ENCODE assay signal across 9 cellular contexts in the genomic region with DNA sequence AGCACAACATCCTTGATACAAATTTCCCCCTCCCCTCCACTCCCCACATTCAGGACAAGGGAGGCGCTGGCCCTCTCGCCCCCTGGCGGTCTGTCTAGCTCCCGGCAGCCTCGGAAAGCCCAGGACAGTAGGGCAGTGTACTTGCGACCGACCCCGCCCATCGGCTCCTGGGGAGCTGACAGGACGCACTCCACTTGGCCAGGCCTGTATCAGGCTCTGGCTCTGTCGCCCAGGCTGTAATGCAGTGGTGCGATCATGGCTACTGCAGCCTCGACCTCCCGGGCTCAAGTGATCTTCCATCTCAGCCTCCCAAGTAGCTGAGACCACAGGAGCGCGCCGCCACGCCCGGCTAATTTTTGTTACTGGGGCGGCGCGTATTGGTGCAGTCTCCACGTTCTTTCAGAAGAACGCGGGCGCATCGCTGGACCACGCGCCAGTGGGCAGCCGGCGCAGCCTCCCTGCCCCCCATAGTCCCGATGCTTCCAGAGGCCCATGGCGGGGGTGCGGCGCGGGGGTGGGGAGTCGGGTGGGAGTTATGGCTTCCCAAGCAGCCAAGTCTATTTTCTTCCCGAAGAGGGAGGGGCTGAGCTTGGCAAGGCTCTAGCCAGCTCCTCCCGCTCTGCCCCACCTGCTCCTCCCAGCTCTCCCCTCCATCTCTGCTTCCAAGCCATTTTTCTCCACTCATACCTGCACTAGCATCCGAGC. TPM values are rescaled to one million over a fixed set of nuclear protein-coding genes. Genes with fewer than 3 reads are reported as not detected.
DNase-seq lines count a peak whose midpoint lies in the region; ATAC-seq, FAIRE-seq and TF ChIP-seq lines count a peak whose summit lies in the region.
"Had no signal": no experiment of that assay in that cellular context is flagged by ENCODE, and none has a peak within 500 bp of the region (broad histone marks: within the 10 kb centered on the region; RNA-seq: fewer than 3 reads in every experiment).

No MANE protein-coding gene starts in this region.

- intact Hi-C loops in pancreas (cut with DNase I), result no loop called here

- TF ChIP-seq CTCF in 22Rv1 (IDR thresholded peaks at IDR 0.05) (peak; percentile 65), RWPE2 (IDR thresholded peaks at IDR 0.05; ENCODE audit: poor library complexity, severe bottlenecking) (peak; percentile 59), pancreas (IDR thresholded peaks at IDR 0.05) (peak in 3 of 4 donors; percentile 13 to 32 (median 28))

- H3K36me3 ChIP-seq in RWPE2 (ENCODE audit: low read depth), result no peaks in the 10 kb centered on the region
- no peaks in the 10 kb centered on the region for H3K36me3 ChIP-seq in pancreas

- H3K4me3 ChIP-seq in RWPE2 (ENCODE audit: severe bottlenecking), result peak overlapping the region; percentile 16
- H3K4me3 ChIP-seq in pancreas, result peak overlapping the region in 1 of 4 donors; percentile 22

- H3K27ac ChIP-seq in 22Rv1 (no peak overlapping the region), RWPE2 (ENCODE audit: poor library complexity, severe bottlenecking) (no peak overlapping the region), pancreas (no peak overlapping the region)

- no peaks in the 10 kb centered on the region for H3K4me1 ChIP-seq in RWPE2 (ENCODE audit: insufficient read depth, poor library complexity, severe bottlenecking)
- H3K4me1 ChIP-seq in pancreas, result no peaks in the 10 kb centered on the region

- no peak for FAIRE-seq in pancreas (lab: Jason Lieb, UNC)

- H3K9me3 ChIP-seq in RWPE2 (ENCODE audit: severe bottlenecking) (no peaks in the 10 kb centered on the region), pancreas (no peaks in the 10 kb centered on the region)

- ATAC-seq in GM18511 (IDR thresholded peaks at IDR 0.05; ENCODE audit: unreplicated experiment), result peak; percentile 89
- peak; percentile 87 for ATAC-seq in HG03521 (IDR thresholded peaks at IDR 0.05; ENCODE audit: unreplicated experiment)
- ATAC-seq in RWPE2 (ENCODE audit: low read depth), result peak; percentile 95
- peak; percentile 77 to 93 (median 85) for ATAC-seq in pancreas
- ATAC-seq in GM19324 (IDR thresholded peaks at IDR 0.05; ENCODE audit: low FRiP score, unreplicated experiment), result no peak

- WGBS in pancreas, 2 donors, result 5 to 41% methylated on average over 38 to 40 of the region's 40 CpGs

- DNase-seq in RWPE2 (ENCODE audit: low spot score) (peak; percentile 55), germinal center (ENCODE audit: low spot score) (peak; percentile 59), pancreas (peak; percentile 33 to 76 (median 58))
- peak; percentile 29 for DNase-seq in activated gamma-delta T cell treated with anti-CD3 and anti-CD28 coated beads, Interleukin-2, amount 50 U/mL, for 16 hours (ENCODE audit: low read depth)
- DNase-seq: DND-41 had no signal

- H3K27me3 ChIP-seq in RWPE2 (ENCODE audit: insufficient read depth, poor library complexity, severe bottlenecking) (no peaks in the 10 kb centered on the region), pancreas (no peaks in the 10 kb centered on the region)

RNA-seq across cellular contexts. Expression of a gene that starts 7.8 kb away (rescaled TPM):
- total RNA-seq in pancreas, result not detected
- polyA plus RNA-seq in pancreas, result not detected

RNA-seq across cellular contexts. Expression of a gene that starts 16.2 kb away (rescaled TPM):
- total RNA-seq in pancreas, result 10 to 100 TPM; 28.8 to 47.2 (median 39.8) TPM
- 10 to 100 TPM; 82.3 to 87.1 TPM for polyA plus RNA-seq in pancreas

RNA-seq across cellular contexts. Expression of a gene that starts 16.3 kb away (rescaled TPM):
- 10 to 100 TPM in 2 of 6 donors, 1 to 10 TPM in 4; 8.1 to 14.5 (median 9.3) TPM for total RNA-seq in pancreas
- 10 to 100 TPM in 1 of 2 donors, 1 to 10 TPM in 1; 9.9 to 14.1 TPM for polyA plus RNA-seq in pancreas

RNA-seq across cellular contexts. Expression of a gene that starts 35.1 kb away (rescaled TPM):
- 1 to 10 TPM; 1.9 to 3.5 (median 3.0) TPM for total RNA-seq in pancreas
- 1 to 10 TPM; 6.8 to 8.6 TPM for polyA plus RNA-seq in pancreas

RNA-seq across cellular contexts. Expression of a gene that starts 55.7 kb away (rescaled TPM):
- total RNA-seq in pancreas, result 1 to 10 TPM; 2.0 to 4.0 (median 3.3) TPM
- polyA plus RNA-seq in pancreas, result 1 to 10 TPM; 2.5 to 5.5 TPM
